Comparison of ENCODE assay signal across 14 cellular contexts in genomic region chr7:152661479-152661878, GRCh38.
"Had no signal": no experiment of that assay in that cellular context is flagged by ENCODE, and none has a peak within 500 bp of the region (broad histone marks: within the 10 kb centered on the region; RNA-seq: fewer than 3 reads in every experiment).

No MANE protein-coding gene starts in this region.

- H3K36me3 ChIP-seq: sigmoid colon had no signal

- ATAC-seq: mucosa of descending colon, natural killer cell had no signal

- H3K4me1 ChIP-seq: sigmoid colon had no signal

- H3K4me3 ChIP-seq: lung, mucosa of descending colon, sigmoid colon had no signal

- FAIRE-seq: bronchial epithelial cell had no signal

- H3K27ac ChIP-seq: sigmoid colon had no signal

- DNase-seq: activated CD4-positive, alpha-beta T cell treated with anti-CD3 and anti-CD28 coated beads, Interleukin-2, amount 50 U/mL, for 1 hour; activated CD4-positive, CD25-positive, alpha-beta regulatory T cell; activated gamma-delta T cell; activated T-cell treated with anti-CD3 and anti-CD28 coated beads, Interleukin-2, amount 50 U/mL, for 48 hours; immature natural killer cell; mucosa of descending colon; natural killer cell; nucleus accumbens; sigmoid colon; stimulated activated CD4-positive, alpha-beta T cell treated with anti-CD3 and anti-CD28 coated beads, Interleukin-12 subunit alpha, Interleukin-12 subunit beta, amount 100 ng/mL, for 4 hours; stimulated activated naive CD4-positive, alpha-beta T cell; T-helper 1 cell had no signal

- H3K9me3 ChIP-seq: mucosa of descending colon, sigmoid colon had no signal

- H3K27me3 ChIP-seq: sigmoid colon had no signal
